ENCODE assay signal across 8 cellular contexts in genomic region chr14:77376380-77376770, GRCh38. TPM values are rescaled to one million over a fixed set of nuclear protein-coding genes. Genes with fewer than 3 reads are reported as not detected.
A peak's percentile ranks its signal among the peaks of the same experiment; 100 is the strongest.
DNase-seq lines count a peak whose midpoint lies in the region; ATAC-seq and TF ChIP-seq lines count a peak whose summit lies in the region.

No MANE protein-coding gene starts in this region.

- no peaks in the 10 kb centered on the region for H3K27me3 ChIP-seq in PC-3 (ENCODE audit: low read length)
- no peaks in the 10 kb centered on the region for H3K27me3 ChIP-seq in ascending aorta
- H3K27me3 ChIP-seq in spleen (replicated peaks in 1 of 7), result no peaks in the 10 kb centered on the region

- no peaks in the 10 kb centered on the region for H3K9me2 ChIP-seq in PC-3 (replicated peaks; ENCODE audit: low read length)

- ATAC-seq in HG02885 (IDR thresholded peaks at IDR 0.05; ENCODE audit: poor library complexity, unreplicated experiment) (peak; percentile 13), PC-3 (peak; percentile 16)

- intact Hi-C loops in PC-3 (cut with micrococcal nuclease) (loop anchor here (2.0 kb wide), 1 partner anchor 56 kb away; the partner anchor contains the start of genes GSTZ1 and POMT2), ascending aorta (cut with DNase I) (no loop called here), spleen (cut with DNase I; ENCODE audit: low total_unique reads) (loop anchor here (5.0 kb wide), 1 partner anchor 81 kb away; the partner anchor contains the start of genes AHSA1 and VIPAS39)

- DNase-seq in SIG-M5 treated with dmso at 0.1 percent for 504 hours (lab: John Stamatoyannopoulos, UW; ENCODE audit: unreplicated experiment) (peak; percentile 69), SIG-M5 (lab: John Stamatoyannopoulos, UW) (no peak), PC-3 (peak; percentile 27), ascending aorta (ENCODE audit: low spot score in 2 of 2) (peak in 1 of 2 donors; percentile 62), spleen (peak; percentile 88), NCI-H128 (lab: John Stamatoyannopoulos, UW; ENCODE audit: unreplicated experiment) (no peak)

- H3K4me1 ChIP-seq in PC-3 (ENCODE audit: insufficient read depth, low read length), result peaks cover 27% of the 10 kb centered on the region
- peaks cover 3 to 12% of the 10 kb centered on the region in 2 donors for H3K4me1 ChIP-seq in ascending aorta
- H3K4me1 ChIP-seq in spleen, result peaks cover 12 to 73% (median 47%) of the 10 kb centered on the region in 6 donors

- peak overlapping the region; percentile 92 for H3K4me2 ChIP-seq in PC-3 (ENCODE audit: low read length)

- 2 to 3% (median 2%) methylated on average over 16 to 17 of the region's 17 CpGs for WGBS in spleen, 5 donors

- no peak for TF ChIP-seq POLR2A in spleen (IDR thresholded peaks at IDR 0.05)

- no peaks in the 10 kb centered on the region for H3F3A ChIP-seq in PC-3 (ENCODE audit: low read length, unreplicated experiment)

- H3K36me3 ChIP-seq in PC-3 (ENCODE audit: low read depth, low read length) (no peaks in the 10 kb centered on the region), ascending aorta (no peaks in the 10 kb centered on the region), spleen (no peaks in the 10 kb centered on the region)

- H4K20me1 ChIP-seq in PC-3 (ENCODE audit: low read length), result no peaks in the 10 kb centered on the region

- H3K9ac ChIP-seq in PC-3 (ENCODE audit: low read length), result peak overlapping the region; percentile 86

- H3K27ac ChIP-seq in PC-3 (ENCODE audit: low read length) (no peak overlapping the region), ascending aorta (peak overlapping the region; percentile 71 to 79), spleen (peak overlapping the region; percentile 78 to 95 (median 91))

- H3K4me3 ChIP-seq in PC-3 (ENCODE audit: low read length) (peak overlapping the region; percentile 92), ascending aorta (peak overlapping the region; percentile 94 to 97), iPS-11a (ENCODE audit: low read depth, low read length) (peak overlapping the region; percentile 92), spleen (peak overlapping the region; percentile 82 to 100 (median 98))

- H3K9me3 ChIP-seq in PC-3 (ENCODE audit: low read length) (no peaks in the 10 kb centered on the region), ascending aorta (no peaks in the 10 kb centered on the region), spleen (no peaks in the 10 kb centered on the region)

- BruUV-seq in PC-3 (replicated peaks; lab: Mats Ljungman, UMichigan), result no TSS peak

- peaks cover 35% of the 10 kb centered on the region for H3K79me2 ChIP-seq in PC-3 (ENCODE audit: low read length)

- peak overlapping the region; percentile 98 for H2AFZ ChIP-seq in PC-3 (ENCODE audit: low read length)

- POLR2A ChIA-PET in PC-3 (lab: Charles Lee; ENCODE audit: unreplicated experiment), result interaction anchor here (0.7 to 1.1 kb wide), 2 partner anchors 55 to 231 kb away, joined by 3 to 4 read pairs; partner anchors contain the start of gene GSTZ1

- CTCF ChIA-PET in PC-3 (lab: Charles Lee), result interaction anchor here (0.5 to 1.3 kb wide), 2 partner anchors 61 to 82 kb away, joined by 3 to 4 read pairs; no protein-coding TSS in a partner anchor

- TF ChIP-seq CTCF in PC-3 (conservative IDR thresholded peaks at IDR 0.05; ENCODE audit: low read depth, low read length) (no peak), ascending aorta (IDR thresholded peaks at IDR 0.05) (no peak), spleen (IDR thresholded peaks at IDR 0.05 in 8 of 11, conservative IDR thresholded peaks at IDR 0.05 in 3 of 11) (no peak)

RNA-seq across cellular contexts. Expression of gene TMED8, which starts 0.5 kb away (rescaled TPM):
- total RNA-seq in PC-3 (2014; rRNA removed) (16.8 and 17.8 TPM in 2 replicates), ascending aorta (3.7 TPM), spleen (10 to 100 TPM; 18.8 to 32.3 (median 22.4) TPM)
- 10 to 100 TPM in 1 of 3 donors, 1 to 10 TPM in 2; 8.1 to 10.8 (median 8.3) TPM for polyA plus RNA-seq in spleen

RNA-seq across cellular contexts. Expression of gene SAMD15, which starts 0.8 kb away (rescaled TPM):
- 1.2 and 6.2 TPM in 2 replicates for total RNA-seq in PC-3 (2014; rRNA removed)
- not detected for total RNA-seq in ascending aorta
- 1 to 10 TPM in 2 of 7 donors, under 1 TPM in 5; 0.32 to 1.7 (median 0.79) TPM for total RNA-seq in spleen
- under 1 TPM in 2 of 3 donors, not detected in 1; 0.15 to 0.22 TPM for polyA plus RNA-seq in spleen

RNA-seq across cellular contexts. Expression of gene NOXRED1, which starts 46.9 kb away (rescaled TPM):
- total RNA-seq in PC-3 (2014; rRNA removed) (0.33 and 0.46 TPM in 2 replicates), ascending aorta (not detected), spleen (1 to 10 TPM in 2 of 7 donors, under 1 TPM in 5; 0.46 to 1.2 (median 0.82) TPM)
- polyA plus RNA-seq in spleen, result under 1 TPM; 0.30 to 0.59 (median 0.32) TPM

RNA-seq across cellular contexts. Expression of gene GSTZ1, which starts 55.5 kb away (rescaled TPM):
- total RNA-seq in PC-3 (2014; rRNA removed) (49.9 and 57.4 TPM in 2 replicates), ascending aorta (22.6 TPM), spleen (10 to 100 TPM in 6 of 7 donors, 1 to 10 TPM in 1; 7.8 to 21.7 (median 14.8) TPM)
- 10 to 100 TPM; 15.9 to 29.1 (median 19.3) TPM for polyA plus RNA-seq in spleen

RNA-seq across cellular contexts. Expression of gene POMT2, which starts 55.7 kb away (rescaled TPM):
- total RNA-seq in PC-3 (2014; rRNA removed) (57.6 and 67.6 TPM in 2 replicates), ascending aorta (28.4 TPM), spleen (10 to 100 TPM; 10.1 to 23.6 (median 18.8) TPM)
- polyA plus RNA-seq in spleen, result 10 to 100 TPM in 2 of 3 donors, 1 to 10 TPM in 1; 5.4 to 16.8 (median 16.4) TPM

Comparison
In these comparisons a context has a peak if more than half of its experiments do, and no peak if none do; other contexts are left out.
1. DNase-seq: peak in SIG-M5 treated with dmso at 0.1 percent for 504 hours (single experiment), PC-3 (single experiment) and spleen (single experiment); none in SIG-M5 (single experiment) and NCI-H128 (single experiment).
2. Peak in every context shown above with its lines, with median percentiles within 50 percentile points of each other: H3K4me3 ChIP-seq.